In the genomic region with DNA sequence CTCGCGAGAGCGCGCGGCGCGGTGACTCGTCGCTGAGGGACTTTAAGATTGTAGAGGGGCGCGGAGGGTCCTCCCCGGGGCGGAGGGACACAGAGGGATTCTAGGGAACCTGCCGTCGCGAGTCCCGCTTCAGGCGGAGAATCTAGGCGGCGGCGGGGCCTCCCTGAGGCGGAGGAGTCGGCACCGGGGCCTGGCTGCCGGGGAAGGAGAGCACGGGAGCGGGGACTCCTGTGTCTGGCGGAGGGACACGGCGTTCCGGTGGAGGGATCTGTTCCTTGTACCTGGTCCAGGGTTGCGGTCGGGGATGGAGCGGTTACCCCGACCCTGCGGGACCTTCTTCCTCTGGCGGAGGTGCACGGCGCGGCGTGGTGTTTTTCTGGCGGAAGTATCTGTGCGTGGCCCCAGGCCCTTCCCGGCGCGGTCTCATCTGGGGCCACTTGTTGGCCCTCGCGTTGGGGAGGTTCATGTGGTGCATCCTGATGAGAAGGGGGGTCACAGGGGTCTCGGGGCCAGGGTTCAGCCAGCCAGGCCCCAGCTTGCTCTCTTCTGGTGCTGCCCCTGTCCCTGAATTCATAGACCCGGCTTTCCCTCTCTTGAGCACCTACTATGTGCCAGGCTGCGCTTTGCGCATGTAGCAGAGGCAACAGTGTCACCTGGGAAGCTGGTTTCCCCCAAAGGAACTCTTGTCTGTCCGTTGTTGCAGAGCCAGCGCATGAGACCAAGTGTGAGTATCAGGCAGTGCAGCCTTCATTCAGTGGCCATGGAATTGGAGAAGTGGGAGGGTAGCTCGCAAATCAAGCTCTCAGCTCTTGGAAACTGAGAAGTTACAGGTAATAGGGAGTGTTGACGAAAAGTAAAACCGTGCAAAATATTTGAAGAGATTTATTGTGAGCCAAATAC, we compare ENCODE assay signal across 8 cellular contexts. TPM values are rescaled to one million over a fixed set of nuclear protein-coding genes. Genes with fewer than 3 reads are reported as not detected.
DNase-seq lines count a peak whose midpoint lies in the region; ATAC-seq, FAIRE-seq and TF ChIP-seq lines count a peak whose summit lies in the region.

No MANE protein-coding gene starts in this region.

- H3K4me1 ChIP-seq in DOHH2 (ENCODE audit: control insufficient read depth, low read length) (peaks cover 35% of the 10 kb centered on the region), KMS-11 (ENCODE audit: low read depth, poor library complexity, severe bottlenecking) (peaks cover 25% of the 10 kb centered on the region), stomach smooth muscle (ENCODE audit: control insufficient read depth, insufficient read depth, low read length) (peaks cover 24% of the 10 kb centered on the region)

- H3K4me3 Mint-ChIP-seq in neural crest cell, result peak overlapping the region; percentile 97

- peak; percentile 42 for ATAC-seq in GM21786 (IDR thresholded peaks at IDR 0.05; ENCODE audit: unreplicated experiment)

- no peaks in the 10 kb centered on the region for H3K9me2 ChIP-seq in DOHH2 (replicated peaks; ENCODE audit: control insufficient read depth, low read length)

- peaks cover 48% of the 10 kb centered on the region for H3K4me1 Mint-ChIP-seq in neural crest cell

- no peak for FAIRE-seq in RCC 7860 (lab: Jason Lieb, UNC)

- peaks cover 5% of the 10 kb centered on the region for H3K27me3 Mint-ChIP-seq in neural crest cell (ENCODE audit: low read depth)

- peak overlapping the region; percentile 89 for H3K4me3 ChIP-seq in DOHH2 (ENCODE audit: low read length)
- peak overlapping the region; percentile 51 for H3K4me3 ChIP-seq in KMS-11 (IDR thresholded peaks at IDR 0.05; ENCODE audit: insufficient read depth, low read depth, low read length)
- peak overlapping the region; percentile 77 for H3K4me3 ChIP-seq in fibroblast of the aortic adventitia (ENCODE audit: low read depth, low read length)
- H3K4me3 ChIP-seq in stomach smooth muscle (ENCODE audit: low read length in 2 of 2), result peak overlapping the region; percentile 88 to 92

- peaks cover 9% of the 10 kb centered on the region for H3K36me3 Mint-ChIP-seq in neural crest cell (ENCODE audit: low read depth)

- TF ChIP-seq CTCF in DOHH2 (IDR thresholded peaks at IDR 0.05; ENCODE audit: low read depth, low read length, poor library complexity, severe bottlenecking) (no peak), KMS-11 (conservative IDR thresholded peaks at IDR 0.05; ENCODE audit: low read depth, low read length) (no peak), fibroblast of the aortic adventitia (IDR thresholded peaks at IDR 0.05; ENCODE audit: insufficient read depth, low read length) (no peak), neural crest cell (conservative IDR thresholded peaks at IDR 0.05) (no peak)

- H2AFZ ChIP-seq in KMS-11 (ENCODE audit: low read depth), result peak overlapping the region; percentile 84

- H3K27me3 ChIP-seq in DOHH2 (ENCODE audit: control insufficient read depth, low read length) (no peaks in the 10 kb centered on the region), KMS-11 (ENCODE audit: insufficient read depth, low read depth) (no peaks in the 10 kb centered on the region), stomach smooth muscle (ENCODE audit: control insufficient read depth in 1 of 2, insufficient read depth in 2 of 2, low read length in 2 of 2) (no peaks in the 10 kb centered on the region)

- H3K79me2 ChIP-seq in DOHH2 (ENCODE audit: control insufficient read depth, low read length) (peaks cover 68% of the 10 kb centered on the region), KMS-11 (ENCODE audit: insufficient read depth, low read depth) (peaks cover 25% of the 10 kb centered on the region)

- H3K27ac ChIP-seq in DOHH2 (ENCODE audit: low read depth, low read length), result peak overlapping the region; percentile 83
- peak overlapping the region; percentile 95 for H3K27ac ChIP-seq in KMS-11
- H3K27ac ChIP-seq in stomach smooth muscle (ENCODE audit: low read length), result peak overlapping the region; percentile 90

- H3K9ac ChIP-seq in KMS-11 (peak overlapping the region; percentile 96), stomach smooth muscle (ENCODE audit: low read length in 2 of 2) (peak overlapping the region; percentile 85 to 89)

- no peaks in the 10 kb centered on the region for H3K9me3 Mint-ChIP-seq in neural crest cell

- H4K20me1 ChIP-seq in DOHH2 (ENCODE audit: control insufficient read depth, insufficient read depth, low read depth, low read length) (peaks cover 6% of the 10 kb centered on the region; the same call in 1 of the 2 replicates), KMS-11 (ENCODE audit: insufficient read depth) (no peaks in the 10 kb centered on the region)

- peak overlapping the region; percentile 100 for H3K27ac Mint-ChIP-seq in neural crest cell (ENCODE audit: unreplicated experiment)

- H3F3A ChIP-seq in DOHH2 (ENCODE audit: control insufficient read depth, insufficient read depth), result no peaks in the 10 kb centered on the region

- peaks cover 54% of the 10 kb centered on the region for H3K36me3 ChIP-seq in DOHH2 (ENCODE audit: control insufficient read depth, low read length)
- H3K36me3 ChIP-seq in KMS-11 (ENCODE audit: insufficient read depth), result no peaks in the 10 kb centered on the region
- peaks cover 5 to 14% of the 10 kb centered on the region in 2 donors for H3K36me3 ChIP-seq in stomach smooth muscle (ENCODE audit: control insufficient read depth in 2 of 2, insufficient read depth in 2 of 2, low read length in 2 of 2)

- DNase-seq in RCC 7860 (ENCODE audit: low spot score), result peak; percentile 66
- DNase-seq in activated T-helper 9 cell treated with anti-CD3 and anti-CD28 coated beads, Interleukin-2, amount 50 U/mL, for 16 hours (ENCODE audit: low read depth), result peak; percentile 61
- peak; percentile 86 for DNase-seq in fibroblast of the aortic adventitia (ENCODE audit: low read depth)
- DNase-seq in neural crest cell (ENCODE audit: low read depth, low spot score), result peak; percentile 84

- H3K9me3 ChIP-seq in DOHH2 (ENCODE audit: control insufficient read depth, insufficient read depth, low read length) (no peaks in the 10 kb centered on the region), stomach smooth muscle (ENCODE audit: control insufficient read depth in 2 of 2, low read length in 2 of 2) (no peaks in the 10 kb centered on the region)

- H3K4me2 ChIP-seq in DOHH2 (ENCODE audit: low read length) (peak overlapping the region; percentile 77), KMS-11 (peak overlapping the region; percentile 70)

RNA-seq across cellular contexts. Expression of a gene that starts 0.6 kb away (rescaled TPM):
- 5.6 and 7.3 TPM in 2 replicates for total RNA-seq in fibroblast of the aortic adventitia (ENCODE audit: low replicate concordance)
- total RNA-seq in neural crest cell, result 25.5 and 25.8 TPM in 2 replicates

RNA-seq across cellular contexts. Expression of a gene that starts 41.5 kb away (rescaled TPM):
- total RNA-seq in fibroblast of the aortic adventitia (ENCODE audit: low replicate concordance) (not detected in 2 replicates), neural crest cell (not detected in 2 replicates)

Comparison
In these comparisons a context has a peak if more than half of its experiments do, and no peak if none do; other contexts are left out.
1. Peak in every context shown above with its lines: DNase-seq, ATAC-seq, H3K4me3 ChIP-seq and H3K27ac ChIP-seq.